Comparison of ENCODE assay signal across 13 cellular contexts in genomic region chr15:44832068-44832467, GRCh38.
DNase-seq lines count a peak whose midpoint lies in the region; ATAC-seq and TF ChIP-seq lines count a peak whose summit lies in the region.
"Had no signal": no experiment of that assay in that cellular context is flagged by ENCODE, and none has a peak within 500 bp of the region (broad histone marks: within the 10 kb centered on the region; RNA-seq: fewer than 3 reads in every experiment).

No MANE protein-coding gene starts in this region.

- POLR2A ChIA-PET in naive thymus-derived CD4-positive, alpha-beta T cell (lab: Charles Lee), result no interaction called here

- H3K9me3 ChIP-seq in DND-41 (ENCODE audit: insufficient read depth, low read length, severe bottlenecking), result no peaks in the 10 kb centered on the region
- no peaks in the 10 kb centered on the region for H3K9me3 ChIP-seq in naive thymus-derived CD4-positive, alpha-beta T cell (ENCODE audit: control insufficient read depth in 2 of 3, low read length in 3 of 3)
- H3K9me3 ChIP-seq: A549, BE2C had no signal

- no peaks in the 10 kb centered on the region for H3K79me2 ChIP-seq in DND-41 (ENCODE audit: insufficient read depth, low read length)

- H3K4me3 Mint-ChIP-seq in activated naive CD4-positive, alpha-beta T cell treated with anti-CD3 and anti-CD28 coated beads, Interleukin-2, amount 50 U/mL, for 24 hours, result no peak overlapping the region
- H3K4me3 Mint-ChIP-seq in activated naive CD4-positive, alpha-beta T cell treated with anti-CD3 and anti-CD28 coated beads for 36 hours, result no peak overlapping the region
- no peak overlapping the region for H3K4me3 Mint-ChIP-seq in activated T-helper 17 cell treated with anti-CD3 and anti-CD28 coated beads, Interleukin-2, amount 50 U/mL, for 72 hours
- peak overlapping the region in 1 of 10 donors; percentile 12 for H3K4me3 Mint-ChIP-seq in naive thymus-derived CD4-positive, alpha-beta T cell
- H3K4me3 Mint-ChIP-seq in osteocyte (ENCODE audit: unreplicated experiment), result no peak overlapping the region
- H3K4me3 Mint-ChIP-seq: CD4-positive, alpha-beta memory T cell; HFFc6 had no signal

- no peaks in the 10 kb centered on the region for H3K27me3 ChIP-seq in DND-41 (ENCODE audit: insufficient read depth, low read length, poor library complexity)
- no peaks in the 10 kb centered on the region for H3K27me3 ChIP-seq in naive thymus-derived CD4-positive, alpha-beta T cell (ENCODE audit: control insufficient read depth in 2 of 2, insufficient read depth in 2 of 2, low read length in 2 of 2)
- H3K27me3 ChIP-seq: BE2C had no signal

- 0 out of 4 replicates have a peak overlapping the region, but pooled peaks of 1 of the 2 experiments have one; percentile 12 for H3K4me3 ChIP-seq in DND-41 (ENCODE audit: low read depth in 1 of 2, low read length in 2 of 2)
- no peak overlapping the region for H3K4me3 ChIP-seq in naive thymus-derived CD4-positive, alpha-beta T cell (ENCODE audit: low read length)
- H3K4me3 ChIP-seq: A549 had no signal

- no peak for DNase-seq in activated naive CD4-positive, alpha-beta T cell treated with anti-CD3 and anti-CD28 coated beads for 36 hours
- no peak for DNase-seq in DND-41
- DNase-seq in naive thymus-derived CD4-positive, alpha-beta T cell, result no peak
- DNase-seq in osteocyte (ENCODE audit: extremely low spot score, unreplicated experiment), result no peak
- no peak for DNase-seq in nucleus accumbens (lab: John Stamatoyannopoulos, UW)
- DNase-seq: BE2C; CD4-positive, alpha-beta memory T cell; HCEC 1CT; HFFc6 had no signal

- CTCF ChIA-PET in activated naive CD4-positive, alpha-beta T cell treated with anti-CD3 and anti-CD28 coated beads for 36 hours (lab: Charles Lee), result interaction anchor here (0.6 kb wide), 1 partner anchor 272 kb away, joined by 6 read pairs; no protein-coding TSS in a partner anchor
- CTCF ChIA-PET in naive thymus-derived CD4-positive, alpha-beta T cell (lab: Charles Lee), result no interaction called here

- H3K27ac ChIP-seq in DND-41 (ENCODE audit: low read length), result peak overlapping the region; percentile 84
- no peak overlapping the region for H3K27ac ChIP-seq in naive thymus-derived CD4-positive, alpha-beta T cell (ENCODE audit: low read depth, low read length)
- H3K27ac ChIP-seq: A549, C4-2B had no signal

- no peak overlapping the region for H3K4me2 ChIP-seq in DND-41 (ENCODE audit: insufficient read depth, low read length)
- H3K4me2 ChIP-seq: A549 had no signal

- peak overlapping the region; percentile 24 for H2AFZ ChIP-seq in DND-41 (ENCODE audit: low read depth, low read length)

- peaks cover 4% of the 10 kb centered on the region; the same call in 1 of the 2 replicates for H3K36me3 ChIP-seq in DND-41 (ENCODE audit: insufficient read depth, low read length)
- no peaks in the 10 kb centered on the region for H3K36me3 ChIP-seq in naive thymus-derived CD4-positive, alpha-beta T cell (ENCODE audit: control insufficient read depth in 2 of 3, insufficient read depth in 3 of 3, low read length in 3 of 3)
- H3K36me3 ChIP-seq: BE2C had no signal

- peaks cover 47% of the 10 kb centered on the region for H3K4me1 ChIP-seq in DND-41 (ENCODE audit: insufficient read depth, low read length)
- H3K4me1 ChIP-seq in naive thymus-derived CD4-positive, alpha-beta T cell (ENCODE audit: control insufficient read depth in 2 of 2, insufficient read depth in 2 of 2, low read length in 2 of 2), result no peaks in the 10 kb centered on the region
- H3K4me1 ChIP-seq: BE2C had no signal

- H3K27ac Mint-ChIP-seq in activated naive CD4-positive, alpha-beta T cell treated with anti-CD3 and anti-CD28 coated beads, Interleukin-2, amount 50 U/mL, for 24 hours, result peak overlapping the region; percentile 9
- H3K27ac Mint-ChIP-seq in activated naive CD4-positive, alpha-beta T cell treated with anti-CD3 and anti-CD28 coated beads for 36 hours, result no peak overlapping the region
- peak overlapping the region; percentile 2 for H3K27ac Mint-ChIP-seq in activated T-helper 17 cell treated with anti-CD3 and anti-CD28 coated beads, Interleukin-2, amount 50 U/mL, for 72 hours
- peak overlapping the region in 5 of 9 donors; percentile 5 to 82 (median 22) for H3K27ac Mint-ChIP-seq in naive thymus-derived CD4-positive, alpha-beta T cell
- H3K27ac Mint-ChIP-seq in osteocyte (ENCODE audit: unreplicated experiment), result no peak overlapping the region
- H3K27ac Mint-ChIP-seq: HFFc6 had no signal

- intact Hi-C loops in activated naive CD4-positive, alpha-beta T cell treated with anti-CD3 and anti-CD28 coated beads for 36 hours (cut with micrococcal nuclease), result no loop called here
- intact Hi-C loops in naive thymus-derived CD4-positive, alpha-beta T cell (cut with micrococcal nuclease), result no loop called here

- H3K36me3 Mint-ChIP-seq in activated naive CD4-positive, alpha-beta T cell treated with anti-CD3 and anti-CD28 coated beads, Interleukin-2, amount 50 U/mL, for 24 hours, result no peaks in the 10 kb centered on the region
- no peaks in the 10 kb centered on the region for H3K36me3 Mint-ChIP-seq in activated naive CD4-positive, alpha-beta T cell treated with anti-CD3 and anti-CD28 coated beads for 36 hours (ENCODE audit: low read depth)
- H3K36me3 Mint-ChIP-seq in activated T-helper 17 cell treated with anti-CD3 and anti-CD28 coated beads, Interleukin-2, amount 50 U/mL, for 72 hours (ENCODE audit: low read depth), result no peaks in the 10 kb centered on the region
- H3K36me3 Mint-ChIP-seq in naive thymus-derived CD4-positive, alpha-beta T cell, result peaks cover 0 to 2% (median 0%) of the 10 kb centered on the region in 5 donors
- H3K36me3 Mint-ChIP-seq in osteocyte (ENCODE audit: unreplicated experiment), result no peaks in the 10 kb centered on the region
- H3K36me3 Mint-ChIP-seq: CD4-positive, alpha-beta memory T cell had no signal

- H3K27me3 Mint-ChIP-seq in activated naive CD4-positive, alpha-beta T cell treated with anti-CD3 and anti-CD28 coated beads, Interleukin-2, amount 50 U/mL, for 24 hours, result no peaks in the 10 kb centered on the region
- H3K27me3 Mint-ChIP-seq in activated naive CD4-positive, alpha-beta T cell treated with anti-CD3 and anti-CD28 coated beads for 36 hours (ENCODE audit: low read depth), result no peaks in the 10 kb centered on the region
- no peaks in the 10 kb centered on the region for H3K27me3 Mint-ChIP-seq in activated T-helper 17 cell treated with anti-CD3 and anti-CD28 coated beads, Interleukin-2, amount 50 U/mL, for 72 hours
- H3K27me3 Mint-ChIP-seq in naive thymus-derived CD4-positive, alpha-beta T cell, result no peaks in the 10 kb centered on the region
- peaks cover 7% of the 10 kb centered on the region for H3K27me3 Mint-ChIP-seq in osteocyte (ENCODE audit: unreplicated experiment)
- H3K27me3 Mint-ChIP-seq: CD4-positive, alpha-beta memory T cell had no signal

- no peak overlapping the region for H3K9ac ChIP-seq in DND-41 (ENCODE audit: low read depth, low read length)

- H3K4me1 Mint-ChIP-seq in activated naive CD4-positive, alpha-beta T cell treated with anti-CD3 and anti-CD28 coated beads, Interleukin-2, amount 50 U/mL, for 24 hours, result peaks cover 14% of the 10 kb centered on the region
- H3K4me1 Mint-ChIP-seq in activated naive CD4-positive, alpha-beta T cell treated with anti-CD3 and anti-CD28 coated beads for 36 hours (ENCODE audit: low read depth), result peaks cover 13% of the 10 kb centered on the region
- peaks cover 4% of the 10 kb centered on the region for H3K4me1 Mint-ChIP-seq in activated T-helper 17 cell treated with anti-CD3 and anti-CD28 coated beads, Interleukin-2, amount 50 U/mL, for 72 hours
- H3K4me1 Mint-ChIP-seq in naive thymus-derived CD4-positive, alpha-beta T cell, result peaks cover 4 to 16% (median 10%) of the 10 kb centered on the region in 7 donors
- H3K4me1 Mint-ChIP-seq in osteocyte (ENCODE audit: unreplicated experiment), result no peaks in the 10 kb centered on the region

- H4K20me1 ChIP-seq in DND-41 (ENCODE audit: insufficient read depth, low read length), result no peaks in the 10 kb centered on the region

- no peak for ATAC-seq in DND-41 (ENCODE audit: insufficient read depth, low read depth)
- ATAC-seq in activated T-helper 17 cell treated with anti-CD3 and anti-CD28 coated beads, Interleukin-2, amount 50 U/mL, for 72 hours (replicated peaks), result no peak
- no peak for ATAC-seq in naive thymus-derived CD4-positive, alpha-beta T cell
- ATAC-seq: A549 had no signal

- TF ChIP-seq CTCF in DND-41 (IDR thresholded peaks at IDR 0.05; ENCODE audit: borderline replicate concordance, extremely low read depth, low read length, poor library complexity, severe bottlenecking), result no peak
- TF ChIP-seq CTCF in osteocyte (IDR thresholded peaks at IDR 0.05), result no peak

- H3K9me3 Mint-ChIP-seq in activated naive CD4-positive, alpha-beta T cell treated with anti-CD3 and anti-CD28 coated beads, Interleukin-2, amount 50 U/mL, for 24 hours, result no peaks in the 10 kb centered on the region
- H3K9me3 Mint-ChIP-seq in activated naive CD4-positive, alpha-beta T cell treated with anti-CD3 and anti-CD28 coated beads for 36 hours, result no peaks in the 10 kb centered on the region
- H3K9me3 Mint-ChIP-seq in activated T-helper 17 cell treated with anti-CD3 and anti-CD28 coated beads, Interleukin-2, amount 50 U/mL, for 72 hours, result no peaks in the 10 kb centered on the region
- H3K9me3 Mint-ChIP-seq in naive thymus-derived CD4-positive, alpha-beta T cell, result no peaks in the 10 kb centered on the region
- no peaks in the 10 kb centered on the region for H3K9me3 Mint-ChIP-seq in osteocyte (ENCODE audit: unreplicated experiment)
- H3K9me3 Mint-ChIP-seq: CD4-positive, alpha-beta memory T cell; HFFc6 had no signal

Comparison
In these comparisons a context has a peak if more than half of its experiments do, and no peak if none do; other contexts are left out.
1. H3K27ac Mint-ChIP-seq: peak in activated naive CD4-positive, alpha-beta T cell treated with anti-CD3 and anti-CD28 coated beads, Interleukin-2, amount 50 U/mL, for 24 hours (single experiment), activated T-helper 17 cell treated with anti-CD3 and anti-CD28 coated beads, Interleukin-2, amount 50 U/mL, for 72 hours (single experiment) and naive thymus-derived CD4-positive, alpha-beta T cell (5 of 9); none in activated naive CD4-positive, alpha-beta T cell treated with anti-CD3 and anti-CD28 coated beads for 36 hours (single experiment) and osteocyte (single experiment).